20 cellular contexts compared by ENCODE assay signal in the genomic region with DNA sequence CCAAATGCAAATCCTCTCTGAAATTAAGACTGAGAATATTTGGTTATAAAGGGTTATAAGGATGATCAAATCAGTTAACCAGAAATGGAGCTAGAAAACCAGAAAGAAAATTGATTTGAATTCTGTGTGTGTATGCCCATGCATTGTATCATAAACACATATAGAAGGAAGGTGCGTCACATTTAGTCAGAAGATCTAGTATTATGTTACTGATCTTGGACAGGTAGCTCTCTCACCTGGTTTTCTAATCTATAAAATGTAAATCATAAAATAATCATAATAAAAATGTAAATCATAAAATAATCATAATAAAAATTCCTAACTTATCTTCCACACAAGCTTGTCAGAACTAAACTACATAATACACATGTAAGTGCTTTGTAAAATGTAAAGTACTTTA.
A peak's percentile ranks its signal among the peaks of the same experiment; 100 is the strongest.
DNase-seq lines count a peak whose midpoint lies in the region; ATAC-seq, FAIRE-seq and TF ChIP-seq lines count a peak whose summit lies in the region.
"Had no signal": no experiment of that assay in that cellular context is flagged by ENCODE, and none has a peak within 500 bp of the region (broad histone marks: within the 10 kb centered on the region; RNA-seq: fewer than 3 reads in every experiment).

No MANE protein-coding gene starts in this region.

- H3K4me1 ChIP-seq in mucosa of descending colon (ENCODE audit: low read depth) (no peaks in the 10 kb centered on the region), small intestine (ENCODE audit: control insufficient read depth in 2 of 2, insufficient read depth in 1 of 2, low read depth in 1 of 2, low read length in 1 of 2) (no peaks in the 10 kb centered on the region)
- H3K4me1 ChIP-seq: A549, BE2C, BLaER1 had no signal

- 12 to 68% (median 59%) methylated on average over 1 of the region's 1 CpG for WGBS in small intestine, 3 donors

- FAIRE-seq in colon (lab: Jason Lieb, UNC) (peak; percentile 62), small intestine (lab: Jason Lieb, UNC) (peak; percentile 87)
- FAIRE-seq: A549, GM12878, GM12892, GM18507 had no signal

- H3K27ac ChIP-seq in small intestine (ENCODE audit: low read depth in 1 of 2, low read length in 1 of 2), result peak overlapping the region in 1 of 2 donors; percentile 60
- H3K27ac ChIP-seq: 22Rv1, A549, BLaER1 had no signal

- H3K9me3 ChIP-seq in mucosa of descending colon (no peaks in the 10 kb centered on the region), small intestine (ENCODE audit: control insufficient read depth, low read depth) (no peaks in the 10 kb centered on the region)
- H3K9me3 ChIP-seq: A549, BE2C, BLaER1 had no signal

- peak; percentile 92 for ATAC-seq in mucosa of descending colon
- ATAC-seq: A549, GM12878 had no signal

- DNase-seq in mucosa of descending colon (no peak), small intestine (peak; percentile 75), glomerular visceral epithelial cell (ENCODE audit: extremely low spot score) (no peak), EL (no peak)
- DNase-seq: ACHN; BE2C; C1 segment of cervical spinal cord; CD4-positive, alpha-beta memory T cell; CD4-positive, CD25-positive, alpha-beta regulatory T cell; CD8-positive, alpha-beta memory T cell; COR-L47; DMS79 treated with DMSO at 0.1 percent for 48 hours; GDM1 had no signal

- H3K27me3 ChIP-seq in small intestine (ENCODE audit: control insufficient read depth in 2 of 2, insufficient read depth in 2 of 2, low read length in 2 of 2), result no peaks in the 10 kb centered on the region
- H3K27me3 ChIP-seq: BE2C, BLaER1 had no signal

- H3K36me3 ChIP-seq in mucosa of descending colon (ENCODE audit: low read depth) (no peaks in the 10 kb centered on the region), small intestine (ENCODE audit: control insufficient read depth in 2 of 2, insufficient read depth in 2 of 2, low read length in 2 of 2) (no peaks in the 10 kb centered on the region)
- H3K36me3 ChIP-seq: BE2C, BLaER1 had no signal

- TF ChIP-seq CTCF in mucosa of descending colon (IDR thresholded peaks at IDR 0.05), result no peak

- no peak overlapping the region for H3K4me3 ChIP-seq in mucosa of descending colon
- no peak overlapping the region for H3K4me3 ChIP-seq in small intestine (ENCODE audit: low read depth in 1 of 2, low read length in 2 of 2)
- H3K4me3 ChIP-seq: A549, BLaER1, GM12878 had no signal

- intact Hi-C loops in mucosa of descending colon (cut with DNase I, micrococcal nuclease), result no loop called here
